ENCODE assay signal across 1 cellular context in the genomic region with DNA sequence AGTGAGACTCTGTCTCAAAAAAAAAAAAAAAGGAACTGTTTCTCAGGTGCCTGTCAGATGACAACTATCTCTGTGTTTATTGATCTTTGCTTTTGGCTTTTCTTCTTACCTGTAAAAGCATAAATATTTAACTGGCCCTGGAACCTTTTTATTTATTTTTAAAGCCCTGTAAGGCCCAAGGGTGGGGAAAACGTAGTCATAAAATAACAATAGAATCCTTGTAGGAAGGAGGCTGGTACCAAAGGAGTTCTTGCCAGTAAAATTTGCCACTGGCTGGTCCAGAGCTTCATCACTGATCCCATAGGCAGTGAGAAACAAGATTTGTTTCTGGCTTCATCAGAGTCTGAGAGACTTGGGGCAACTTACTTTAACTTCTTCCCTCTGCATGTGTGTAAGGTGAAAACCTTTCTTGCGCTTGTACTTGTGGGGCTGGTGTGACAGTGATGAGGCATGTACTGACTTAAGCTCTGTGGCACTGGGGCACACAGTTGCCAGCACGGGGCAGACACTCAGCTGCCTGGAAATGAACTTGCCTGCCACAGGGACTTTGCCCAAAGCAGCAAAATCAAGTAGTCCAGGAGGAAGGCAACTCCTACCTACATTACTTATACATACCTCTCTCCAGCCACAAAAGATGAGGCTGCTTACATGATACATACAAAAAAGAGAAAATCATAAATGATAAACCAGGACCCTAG.
TF ChIP-seq lines count a peak whose summit lies in the region.

No MANE protein-coding gene starts in this region.

TF ChIP-seq in A549, 52 proteins besides CTCF, POLR2A, EP300 and RAD21 (continued from another document):
- no peak for TF ChIP-seq BCL3 (IDR thresholded peaks at IDR 0.05)
- TF ChIP-seq ZNF302 (CRISPR knock-in tag; IDR thresholded peaks at IDR 0.05): no peak
- TF ChIP-seq JUN (IDR thresholded peaks at IDR 0.05): no peak
- no peak for TF ChIP-seq MYC (IDR thresholded peaks at IDR 0.05; ENCODE audit: borderline replicate concordance, low read length)
- TF ChIP-seq ZC3H11A (IDR thresholded peaks at IDR 0.05): no peak
- no peak for TF ChIP-seq TP53 (CRISPR knock-in tag; IDR thresholded peaks at IDR 0.05)
- no peak for TF ChIP-seq REST (IDR thresholded peaks at IDR 0.05)
- no peak for TF ChIP-seq JUNB (IDR thresholded peaks at IDR 0.05)
- TF ChIP-seq SREBF2 (IDR thresholded peaks at IDR 0.05): no peak
- TF ChIP-seq CHD4 (IDR thresholded peaks at IDR 0.05; ENCODE audit: borderline replicate concordance): no peak
- TF ChIP-seq ZFP36 (IDR thresholded peaks at IDR 0.05; ENCODE audit: borderline replicate concordance, partially characterized antibody): no peak
TF ChIP-seq in A549: peak in this region for 0.
